In genomic region chr18:63882333-63883141, GRCh38 we compare ENCODE assay signal across 12 cellular contexts. TPM values are rescaled to one million over a fixed set of nuclear protein-coding genes. Genes with fewer than 3 reads are reported as not detected.
DNase-seq lines count a peak whose midpoint lies in the region; ATAC-seq and TF ChIP-seq lines count a peak whose summit lies in the region.
"Had no signal": no experiment of that assay in that cellular context is flagged by ENCODE, and none has a peak within 500 bp of the region (broad histone marks: within the 10 kb centered on the region; RNA-seq: fewer than 3 reads in every experiment).

No MANE protein-coding gene starts in this region.

- no peaks in the 10 kb centered on the region for H3K9me3 Mint-ChIP-seq in T-helper 2 cell treated with Interferon-gamma antibody and Interleukin-4, amounts not matched to agents 5 μg/mL and 100 μg/mL, for 36 hours
- no peaks in the 10 kb centered on the region for H3K9me3 Mint-ChIP-seq in stimulated activated effector memory CD8-positive, alpha-beta T cell treated with anti-CD3 and anti-CD28 coated beads, Interleukin-12 subunit alpha, Interleukin-12 subunit beta, amount 100 ng/mL, for 72 hours
- H3K9me3 Mint-ChIP-seq: T-helper 1 cell treated with Interleukin-12 subunit alpha and Interleukin-12 subunit beta and Interleukin-4 antibody, amounts not matched to agents 30 μg/mL and 1 μg/mL, for 36 hours had no signal

- H3K4me3 Mint-ChIP-seq in T-helper 2 cell treated with Interferon-gamma antibody and Interleukin-4, amounts not matched to agents 5 μg/mL and 100 μg/mL, for 36 hours: no peak overlapping the region
- H3K4me3 Mint-ChIP-seq in stimulated activated effector memory CD8-positive, alpha-beta T cell treated with anti-CD3 and anti-CD28 coated beads, Interleukin-12 subunit alpha, Interleukin-12 subunit beta, amount 100 ng/mL, for 72 hours: no peak overlapping the region
- H3K4me3 Mint-ChIP-seq: T-helper 1 cell treated with Interleukin-12 subunit alpha and Interleukin-12 subunit beta and Interleukin-4 antibody, amounts not matched to agents 30 μg/mL and 1 μg/mL, for 36 hours had no signal

- peak; percentile 29 for DNase-seq in T-helper 2 cell treated with Interferon-gamma antibody and Interleukin-4, amounts not matched to agents 5 μg/mL and 100 μg/mL, for 36 hours (ENCODE audit: low spot score)
- DNase-seq in glomerular visceral epithelial cell (ENCODE audit: extremely low spot score) (peak; percentile 80), SKM-1 treated with dmso at 0.1 percent for 144 hours (lab: John Stamatoyannopoulos, UW; ENCODE audit: unreplicated experiment) (no peak), HT-29 (ENCODE audit: low spot score) (no peak)
- DNase-seq in stimulated activated effector memory CD8-positive, alpha-beta T cell treated with anti-CD3 and anti-CD28 coated beads, Interleukin-12 subunit alpha, Interleukin-12 subunit beta, amount 100 ng/mL, for 72 hours (ENCODE audit: low spot score in 2 of 2): no peak
- no peak for DNase-seq in stimulated activated CD4-positive, alpha-beta T cell treated with anti-CD3 and anti-CD28 coated beads, Interleukin-4, amount 100 ng/mL, for 4 hours
- DNase-seq: activated gamma-delta T cell, head of caudate nucleus, NCI-H187 treated with DMSO at 0.1 percent for 48 hours had no signal

- no peaks in the 10 kb centered on the region for H3K36me3 Mint-ChIP-seq in T-helper 2 cell treated with Interferon-gamma antibody and Interleukin-4, amounts not matched to agents 5 μg/mL and 100 μg/mL, for 36 hours (ENCODE audit: low read depth)
- H3K36me3 Mint-ChIP-seq in stimulated activated effector memory CD8-positive, alpha-beta T cell treated with anti-CD3 and anti-CD28 coated beads, Interleukin-12 subunit alpha, Interleukin-12 subunit beta, amount 100 ng/mL, for 72 hours: no peaks in the 10 kb centered on the region

- no peak for TF ChIP-seq POLR2A in GM18505 (IDR thresholded peaks at IDR 0.05; ENCODE audit: borderline replicate concordance, extremely low read depth, insufficient read depth, insufficient read length)

- peak; percentile 63 for ATAC-seq in GM19463 (IDR thresholded peaks at IDR 0.05; ENCODE audit: unreplicated experiment)
- peak; percentile 40 for ATAC-seq in stimulated activated effector memory CD8-positive, alpha-beta T cell treated with anti-CD3 and anti-CD28 coated beads, Interleukin-12 subunit alpha, Interleukin-12 subunit beta, amount 100 ng/mL, for 72 hours
- no peak for ATAC-seq in GM18505 (IDR thresholded peaks at IDR 0.05; ENCODE audit: unreplicated experiment)

- peaks cover 4% of the 10 kb centered on the region for H3K4me1 Mint-ChIP-seq in T-helper 2 cell treated with Interferon-gamma antibody and Interleukin-4, amounts not matched to agents 5 μg/mL and 100 μg/mL, for 36 hours (ENCODE audit: low read depth)
- H3K4me1 Mint-ChIP-seq in stimulated activated effector memory CD8-positive, alpha-beta T cell treated with anti-CD3 and anti-CD28 coated beads, Interleukin-12 subunit alpha, Interleukin-12 subunit beta, amount 100 ng/mL, for 72 hours: peaks cover 8% of the 10 kb centered on the region

- no peak overlapping the region for H3K27ac Mint-ChIP-seq in T-helper 2 cell treated with Interferon-gamma antibody and Interleukin-4, amounts not matched to agents 5 μg/mL and 100 μg/mL, for 36 hours
- H3K27ac Mint-ChIP-seq in stimulated activated effector memory CD8-positive, alpha-beta T cell treated with anti-CD3 and anti-CD28 coated beads, Interleukin-12 subunit alpha, Interleukin-12 subunit beta, amount 100 ng/mL, for 72 hours: no peak overlapping the region
- H3K27ac Mint-ChIP-seq: T-helper 1 cell treated with Interleukin-12 subunit alpha and Interleukin-12 subunit beta and Interleukin-4 antibody, amounts not matched to agents 30 μg/mL and 1 μg/mL, for 36 hours had no signal

- H3K27me3 Mint-ChIP-seq in T-helper 2 cell treated with Interferon-gamma antibody and Interleukin-4, amounts not matched to agents 5 μg/mL and 100 μg/mL, for 36 hours (ENCODE audit: low read depth): peaks cover 4% of the 10 kb centered on the region

RNA-seq across cellular contexts. Expression of gene SERPINB2, which starts 5.0 kb away (rescaled TPM):
- not detected in 2 replicates for total RNA-seq in HT-29 (2014; rRNA removed; shearing (Covaris generic))

RNA-seq across cellular contexts. Expression of gene SERPINB10, which starts 25.2 kb away (rescaled TPM):
- total RNA-seq in HT-29 (2014; rRNA removed; shearing (Covaris generic)): not detected in 2 replicates

Comparison
In these comparisons a context has a peak if more than half of its experiments do, and no peak if none do; other contexts are left out.
1. DNase-seq: peak in T-helper 2 cell treated with Interferon-gamma antibody and Interleukin-4, amounts not matched to agents 5 μg/mL and 100 μg/mL, for 36 hours (single experiment) and glomerular visceral epithelial cell (single experiment); none in stimulated activated effector memory CD8-positive, alpha-beta T cell treated with anti-CD3 and anti-CD28 coated beads, Interleukin-12 subunit alpha, Interleukin-12 subunit beta, amount 100 ng/mL, for 72 hours (0 of 2), stimulated activated CD4-positive, alpha-beta T cell treated with anti-CD3 and anti-CD28 coated beads, Interleukin-4, amount 100 ng/mL, for 4 hours (0 of 2), SKM-1 treated with dmso at 0.1 percent for 144 hours (single experiment) and HT-29 (single experiment).